ENCODE assay signal across 18 cellular contexts in the genomic region with DNA sequence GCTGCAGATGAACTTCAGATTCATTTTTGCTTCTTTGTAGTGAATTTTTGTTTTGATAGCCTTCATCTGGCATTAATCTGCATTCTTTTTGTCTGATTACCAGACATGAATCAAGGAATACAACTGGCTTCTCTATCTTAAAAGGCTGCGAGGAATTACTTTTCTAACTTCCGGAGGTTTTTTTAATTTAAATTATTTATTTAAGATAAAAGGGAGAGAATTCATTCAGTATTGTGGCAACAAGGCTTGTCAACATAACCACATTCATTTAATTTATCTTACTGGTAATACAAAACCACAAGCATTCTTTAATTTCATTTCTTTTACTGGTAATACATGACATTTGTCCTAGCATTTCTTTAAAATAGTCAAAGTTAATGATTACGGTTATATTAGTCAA. TPM values are rescaled to one million over a fixed set of nuclear protein-coding genes. Genes with fewer than 3 reads are reported as not detected.
"Had no signal": no experiment of that assay in that cellular context is flagged by ENCODE, and none has a peak within 500 bp of the region (broad histone marks: within the 10 kb centered on the region; RNA-seq: fewer than 3 reads in every experiment).

No MANE protein-coding gene starts in this region.

- DNase-seq: effector CD4-positive, alpha-beta T cell; endodermal cell; foreskin keratinocyte; mammary epithelial cell; mucosa of descending colon; naive thymus-derived CD8-positive, alpha-beta T cell; psoas muscle; retina; right lobe of liver; stimulated activated CD4-positive, alpha-beta T cell treated with anti-CD3 and anti-CD28 coated beads, Interleukin-4, amount 100 ng/mL, for 24 hours; tibial artery; upper lobe of left lung; uterus had no signal

- H3K27me3 ChIP-seq: foreskin keratinocyte, neutrophil, right lobe of liver, tibial artery, upper lobe of left lung, uterus had no signal

- H3K27me3 Mint-ChIP-seq: stimulated activated memory B cell treated with anti-CD40 and anti-IgM and Interleukin-4, amounts not matched to agents 10 μg/mL and 1 μg/mL and 100 μg/mL, for 72 hours; stimulated activated naive CD8-positive, alpha-beta T cell treated with anti-CD3 and anti-CD28 coated beads, Interleukin-15, Interleukin-2, amounts not matched to agents 100 ng/mL and 50 ng/mL, for 24 hours had no signal

- H3K27ac Mint-ChIP-seq: endodermal cell; naive thymus-derived CD8-positive, alpha-beta T cell; stimulated activated memory B cell treated with anti-CD40 and anti-IgM and Interleukin-4, amounts not matched to agents 10 μg/mL and 1 μg/mL and 100 μg/mL, for 72 hours; stimulated activated naive CD8-positive, alpha-beta T cell treated with anti-CD3 and anti-CD28 coated beads, Interleukin-15, Interleukin-2, amounts not matched to agents 100 ng/mL and 50 ng/mL, for 24 hours had no signal

- H3K36me3 Mint-ChIP-seq: naive thymus-derived CD8-positive, alpha-beta T cell; stimulated activated memory B cell treated with anti-CD40 and anti-IgM and Interleukin-4, amounts not matched to agents 10 μg/mL and 1 μg/mL and 100 μg/mL, for 72 hours had no signal

- ATAC-seq: foreskin keratinocyte; left lobe of liver; mucosa of descending colon; naive thymus-derived CD8-positive, alpha-beta T cell; psoas muscle; right lobe of liver; stimulated activated memory B cell treated with anti-CD40 and anti-IgM and Interleukin-4, amounts not matched to agents 10 μg/mL and 1 μg/mL and 100 μg/mL, for 72 hours had no signal

- H3K4me3 Mint-ChIP-seq: endodermal cell; naive thymus-derived CD8-positive, alpha-beta T cell; stimulated activated memory B cell treated with anti-CD40 and anti-IgM and Interleukin-4, amounts not matched to agents 10 μg/mL and 1 μg/mL and 100 μg/mL, for 72 hours; stimulated activated naive CD8-positive, alpha-beta T cell treated with anti-CD3 and anti-CD28 coated beads, Interleukin-15, Interleukin-2, amounts not matched to agents 100 ng/mL and 50 ng/mL, for 24 hours had no signal

- H3K4me3 ChIP-seq: coronary artery, mucosa of descending colon, psoas muscle, right lobe of liver, tibial artery, upper lobe of left lung, uterus had no signal

- H3K36me3 ChIP-seq: neutrophil, right lobe of liver, tibial artery, upper lobe of left lung, uterus had no signal

- H3K9me3 Mint-ChIP-seq: endodermal cell; naive thymus-derived CD8-positive, alpha-beta T cell; stimulated activated memory B cell treated with anti-CD40 and anti-IgM and Interleukin-4, amounts not matched to agents 10 μg/mL and 1 μg/mL and 100 μg/mL, for 72 hours; stimulated activated naive CD8-positive, alpha-beta T cell treated with anti-CD3 and anti-CD28 coated beads, Interleukin-15, Interleukin-2, amounts not matched to agents 100 ng/mL and 50 ng/mL, for 24 hours had no signal

- H3K4me1 Mint-ChIP-seq: naive thymus-derived CD8-positive, alpha-beta T cell; stimulated activated memory B cell treated with anti-CD40 and anti-IgM and Interleukin-4, amounts not matched to agents 10 μg/mL and 1 μg/mL and 100 μg/mL, for 72 hours had no signal

- H3K4me1 ChIP-seq: foreskin keratinocyte, psoas muscle, right lobe of liver, tibial artery, upper lobe of left lung, uterus had no signal

- H3K27ac ChIP-seq: coronary artery, foreskin keratinocyte, neutrophil, psoas muscle, right lobe of liver, tibial artery, upper lobe of left lung, uterus had no signal

- H3K9me3 ChIP-seq: mucosa of descending colon, neutrophil, psoas muscle, right lobe of liver, tibial artery, upper lobe of left lung, uterus had no signal

RNA-seq across cellular contexts. Expression of a gene that starts 36.0 kb away (rescaled TPM):
- total RNA-seq: naive thymus-derived CD8-positive, alpha-beta T cell had no signal
- polyA plus RNA-seq: naive thymus-derived CD8-positive, alpha-beta T cell had no signal
